20 cellular contexts compared by ENCODE assay signal in the genomic region with DNA sequence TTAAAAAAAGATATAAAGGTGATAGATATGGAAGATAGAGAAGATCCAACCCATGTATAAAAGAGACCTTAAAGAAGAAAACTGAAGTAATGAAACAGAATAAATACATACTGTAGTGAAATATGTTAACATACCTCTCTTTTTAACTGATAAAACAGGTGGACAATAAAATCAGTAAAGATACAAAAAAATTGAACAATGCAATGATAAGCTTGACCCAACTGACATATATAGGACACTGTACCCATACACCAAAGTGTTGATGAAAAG. TPM values are rescaled to one million over a fixed set of nuclear protein-coding genes. Genes with fewer than 3 reads are reported as not detected.
DNase-seq lines count a peak whose midpoint lies in the region; ATAC-seq and TF ChIP-seq lines count a peak whose summit lies in the region.
"Had no signal": no experiment of that assay in that cellular context is flagged by ENCODE, and none has a peak within 500 bp of the region (broad histone marks: within the 10 kb centered on the region; RNA-seq: fewer than 3 reads in every experiment).

No MANE protein-coding gene starts in this region.

- H3K27me3 Mint-ChIP-seq in GM23338 (ENCODE audit: insufficient read depth, low read depth, poor library complexity) = peaks cover 4% of the 10 kb centered on the region
- H3K27me3 Mint-ChIP-seq in immature natural killer cell (ENCODE audit: low read depth in 3 of 3) = peaks cover 0 to under 1% (median 0%) of the 10 kb centered on the region in 3 donors

- 0 out of 2 replicates have a peak, but pooled peaks cover 6% of the 10 kb centered on the region for H3F3A ChIP-seq in GM23338 (replicated peaks; ENCODE audit: low read depth)

- 0 out of 2 replicates have a peak, but pooled peaks cover 5% of the 10 kb centered on the region for H3K36me3 ChIP-seq in GM23338 (ENCODE audit: insufficient read depth)

- H3K9me3 Mint-ChIP-seq in GM23338 (peaks cover 50% of the 10 kb centered on the region), immature natural killer cell (no peaks in the 10 kb centered on the region)
- H3K9me3 Mint-ChIP-seq in stimulated activated effector memory CD8-positive, alpha-beta T cell treated with anti-CD3 and anti-CD28 coated beads, Interleukin-12 subunit alpha, Interleukin-12 subunit beta, amount 100 ng/mL, for 72 hours = peaks cover 4% of the 10 kb centered on the region

- peaks cover 7% of the 10 kb centered on the region for H3K4me1 Mint-ChIP-seq in GM23338
- peaks cover 57 to 59% of the 10 kb centered on the region in 2 donors for H3K4me1 Mint-ChIP-seq in immature natural killer cell
- peaks cover 47% of the 10 kb centered on the region for H3K4me1 Mint-ChIP-seq in stimulated activated effector memory CD8-positive, alpha-beta T cell treated with anti-CD3 and anti-CD28 coated beads, Interleukin-12 subunit alpha, Interleukin-12 subunit beta, amount 100 ng/mL, for 72 hours

- no peaks in the 10 kb centered on the region for H3K9me2 ChIP-seq in GM23338 (ENCODE audit: insufficient read depth)

- no peak overlapping the region for H3K27ac ChIP-seq in GM23338 (ENCODE audit: low read depth)
- H3K27ac ChIP-seq: 22Rv1, A549, C4-2B had no signal

- ATAC-seq in GM23338 = no peak
- no peak for ATAC-seq in stimulated activated effector memory CD8-positive, alpha-beta T cell treated with anti-CD3 and anti-CD28 coated beads, Interleukin-12 subunit alpha, Interleukin-12 subunit beta, amount 100 ng/mL, for 72 hours
- no peak for ATAC-seq in GM21447 (IDR thresholded peaks at IDR 0.05; ENCODE audit: unreplicated experiment)
- ATAC-seq: A549 had no signal

- H3K27ac Mint-ChIP-seq in GM23338 = no peak overlapping the region
- peak overlapping the region in 5 of 6 donors; percentile 43 to 96 (median 87) for H3K27ac Mint-ChIP-seq in immature natural killer cell
- H3K27ac Mint-ChIP-seq in stimulated activated effector memory CD8-positive, alpha-beta T cell treated with anti-CD3 and anti-CD28 coated beads, Interleukin-12 subunit alpha, Interleukin-12 subunit beta, amount 100 ng/mL, for 72 hours = peak overlapping the region; percentile 94
- H3K27ac Mint-ChIP-seq: CD4-positive, alpha-beta T cell had no signal

- H3K4me3 Mint-ChIP-seq in GM23338 (no peak overlapping the region), immature natural killer cell (peak overlapping the region in 1 of 5 donors; percentile 47)
- H3K4me3 Mint-ChIP-seq in stimulated activated effector memory CD8-positive, alpha-beta T cell treated with anti-CD3 and anti-CD28 coated beads, Interleukin-12 subunit alpha, Interleukin-12 subunit beta, amount 100 ng/mL, for 72 hours = no peak overlapping the region
- H3K4me3 Mint-ChIP-seq: CD4-positive, alpha-beta T cell; H9 had no signal

- H4K20me1 ChIP-seq in GM23338 (replicated peaks; ENCODE audit: insufficient read depth) = no peaks in the 10 kb centered on the region

- H3K4me1 ChIP-seq in GM23338 (ENCODE audit: insufficient read depth) = no peaks in the 10 kb centered on the region
- H3K4me1 ChIP-seq: A549, Caco-2 had no signal

- no peak overlapping the region for H3K4me3 ChIP-seq in GM23338
- H3K4me3 ChIP-seq: A549 had no signal

- no peak overlapping the region for H2AFZ ChIP-seq in GM23338

- no peak overlapping the region for H3K4me2 ChIP-seq in GM23338
- H3K4me2 ChIP-seq: A549 had no signal

- peak; percentile 30 for DNase-seq in GM23338 (ENCODE audit: low spot score)
- peak; percentile 42 for DNase-seq in OCI-M1 (lab: John Stamatoyannopoulos, UW)
- no peak for DNase-seq in immature natural killer cell
- no peak for DNase-seq in stimulated activated effector memory CD8-positive, alpha-beta T cell treated with anti-CD3 and anti-CD28 coated beads, Interleukin-12 subunit alpha, Interleukin-12 subunit beta, amount 100 ng/mL, for 72 hours (ENCODE audit: low spot score in 2 of 2)
- DNase-seq in NCI-H226 = no peak
- DNase-seq in foreskin melanocyte = no peak
- DNase-seq: Caco-2; CD4-positive, alpha-beta T cell; DMS153; DMS79; GDM1; H9 had no signal

- TF ChIP-seq CTCF in GM23338 (conservative IDR thresholded peaks at IDR 0.05; ENCODE audit: low read depth in 2 of 2) = no peak

- H3K27me3 ChIP-seq in GM23338 (ENCODE audit: insufficient read depth) = no peaks in the 10 kb centered on the region

- H3K79me2 ChIP-seq in GM23338 (replicated peaks; ENCODE audit: insufficient read depth) = no peaks in the 10 kb centered on the region

- H3K36me3 Mint-ChIP-seq in GM23338 (ENCODE audit: low read depth) (peaks cover 42% of the 10 kb centered on the region), immature natural killer cell (peaks cover 0 to 4% (median 0%) of the 10 kb centered on the region in 3 donors)
- peaks cover 12% of the 10 kb centered on the region for H3K36me3 Mint-ChIP-seq in stimulated activated effector memory CD8-positive, alpha-beta T cell treated with anti-CD3 and anti-CD28 coated beads, Interleukin-12 subunit alpha, Interleukin-12 subunit beta, amount 100 ng/mL, for 72 hours

TF ChIP-seq in GM23338, 12 proteins besides CTCF, POLR2A, EP300 and RAD21 (continues in another document):
- TF ChIP-seq EZH2 (IDR thresholded peaks at IDR 0.05; ENCODE audit: low read depth, unreplicated experiment) (no peak), EZH2phosphoT487 (IDR thresholded peaks at IDR 0.05; ENCODE audit: unreplicated experiment) (no peak), POLR2AphosphoS5 (IDR thresholded peaks at IDR 0.05; ENCODE audit: low read depth) (no peak), JUNB (IDR thresholded peaks at IDR 0.05; ENCODE audit: unreplicated experiment) (no peak), CREB1 (CRISPR knock-in tag; IDR thresholded peaks at IDR 0.05; ENCODE audit: low read depth) (no peak)
- TF ChIP-seq, protein P1, sequence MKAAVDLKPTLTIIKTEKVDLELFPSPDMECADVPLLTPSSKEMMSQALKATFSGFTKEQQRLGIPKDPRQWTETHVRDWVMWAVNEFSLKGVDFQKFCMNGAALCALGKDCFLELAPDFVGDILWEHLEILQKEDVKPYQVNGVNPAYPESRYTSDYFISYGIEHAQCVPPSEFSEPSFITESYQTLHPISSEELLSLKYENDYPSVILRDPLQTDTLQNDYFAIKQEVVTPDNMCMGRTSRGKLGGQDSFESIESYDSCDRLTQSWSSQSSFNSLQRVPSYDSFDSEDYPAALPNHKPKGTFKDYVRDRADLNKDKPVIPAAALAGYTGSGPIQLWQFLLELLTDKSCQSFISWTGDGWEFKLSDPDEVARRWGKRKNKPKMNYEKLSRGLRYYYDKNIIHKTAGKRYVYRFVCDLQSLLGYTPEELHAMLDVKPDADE (IDR thresholded peaks at IDR 0.05) = no peak

RNA-seq across cellular contexts. Expression of a gene that starts 17.4 kb away (rescaled TPM):
- not detected in 2 replicates for total RNA-seq in GM23338 (2014; rRNA removed; shearing (Covaris generic))
- 0.13 TPM in 1 of 2 replicates, not detected in the other for polyA plus RNA-seq in GM23338 (2016; fragmentation: Nextera tagmentation; extraction: Ambion mirVana)
- polyA plus RNA-seq in immature natural killer cell = 1,000 to 10,000 TPM; 4,156 to 6,150 (median 5,696) TPM
- total RNA-seq: Daoy, H1, H9, IMR-90 had no signal
- polyA plus RNA-seq: A549, BJ, IMR-90 had no signal

RNA-seq across cellular contexts. Expression of a gene that starts 52.4 kb away (rescaled TPM):
- 2.1 and 2.9 TPM in 2 replicates for total RNA-seq in GM23338 (2014; rRNA removed; shearing (Covaris generic))
- polyA plus RNA-seq in GM23338 (2016; fragmentation: Nextera tagmentation; extraction: Ambion mirVana) = 1.5 and 1.9 TPM in 2 replicates
- under 1 TPM; 0.36 to 0.56 (median 0.37) TPM for polyA plus RNA-seq in immature natural killer cell
- total RNA-seq: Caco-2; CD4-positive, alpha-beta T cell had no signal

Comparison
In these comparisons a context has a peak if more than half of its experiments do, and no peak if none do; other contexts are left out.
1. DNase-seq: peak in GM23338 (single experiment) and OCI-M1 (single experiment); none in immature natural killer cell (0 of 3), stimulated activated effector memory CD8-positive, alpha-beta T cell treated with anti-CD3 and anti-CD28 coated beads, Interleukin-12 subunit alpha, Interleukin-12 subunit beta, amount 100 ng/mL, for 72 hours (0 of 2), NCI-H226 (single experiment) and foreskin melanocyte (single experiment).
2. RNA of a gene that starts 17.4 kb away (polyA plus RNA-seq): 4,156 to 6,150 TPM in immature natural killer cell; 0.13 TPM in GM23338; every median in the first group is over 1,000 times any median in the second.